ENCODE assay signal across 32 cellular contexts in genomic region chr1:158611916-158612315, GRCh38. TPM values are rescaled to one million over a fixed set of nuclear protein-coding genes. Genes with fewer than 3 reads are reported as not detected.
"Had no signal": no experiment of that assay in that cellular context is flagged by ENCODE, and none has a peak within 500 bp of the region (broad histone marks: within the 10 kb centered on the region; RNA-seq: fewer than 3 reads in every experiment).

No MANE protein-coding gene starts in this region.

- H3K27me3 ChIP-seq: colonic mucosa, gastrocnemius medialis, heart right ventricle, spleen, transverse colon had no signal

- H3K9me3 ChIP-seq: colonic mucosa, gastrocnemius medialis, heart right ventricle, mucosa of descending colon, spleen, thoracic aorta, transverse colon had no signal

- H3K36me3 ChIP-seq: colonic mucosa, gastrocnemius medialis, heart right ventricle, spleen, thoracic aorta, transverse colon had no signal

- H3K4me1 ChIP-seq: colonic mucosa, gastrocnemius medialis, heart right ventricle, spleen, transverse colon had no signal

- FAIRE-seq: endothelial cell of umbilical vein, islet of Langerhans had no signal

- DNase-seq: colonic mucosa; dermis blood vessel endothelial cell; effector CD4-positive, alpha-beta T cell; endodermal cell; gastrocnemius medialis; heart right ventricle; hypothalamus; kidney glomerular epithelial cell; mammary epithelial cell; mucosa of descending colon; naive thymus-derived CD8-positive, alpha-beta T cell; posterior cingulate gyrus; spleen; stimulated activated CD4-positive, alpha-beta T cell treated with anti-CD3 and anti-CD28 coated beads, Interleukin-15, amount 100 ng/mL, for 24 hours; stimulated activated CD4-positive, alpha-beta T cell treated with anti-CD3 and anti-CD28 coated beads, Interleukin-1b, Interleukin-23, amount 100 ng/mL, for 48 hours; stimulated activated CD4-positive, alpha-beta T cell treated with anti-CD3 and anti-CD28 coated beads, Interleukin-4, amount 100 ng/mL, for 4 hours; stimulated activated naive B cell treated with anti-CD40 and anti-IgM and Interleukin-4, amounts not matched to agents 10 μg/mL and 1 μg/mL and 100 μg/mL, for 72 hours; stimulated activated naive CD8-positive, alpha-beta T cell treated with anti-CD3 and anti-CD28 coated beads, Interleukin-15, amount 100 ng/mL, for 72 hours; transverse colon had no signal

- H3K4me3 ChIP-seq: colonic mucosa, gastrocnemius medialis, heart right ventricle, mucosa of descending colon, spleen, thoracic aorta, transverse colon had no signal

- H3K27ac ChIP-seq: colonic mucosa, gastrocnemius medialis, heart right ventricle, spleen, thoracic aorta, transverse colon had no signal

- ATAC-seq: gastrocnemius medialis; heart right ventricle; left lobe of liver; mucosa of descending colon; naive thymus-derived CD8-positive, alpha-beta T cell; sciatic nerve; stimulated activated naive B cell treated with anti-CD40 and anti-IgM and Interleukin-4, amounts not matched to agents 10 μg/mL and 1 μg/mL and 100 μg/mL, for 72 hours; stimulated activated naive CD8-positive, alpha-beta T cell treated with anti-CD3 and anti-CD28 coated beads, Interleukin-15, amount 100 ng/mL, for 72 hours had no signal

RNA-seq across cellular contexts. Expression of gene OR10Z1, which starts 6.8 kb away (rescaled TPM):
- total RNA-seq: colonic mucosa; dermis blood vessel endothelial cell; endodermal cell; endothelial cell of umbilical vein; gastrocnemius medialis; heart right ventricle; left lobe of liver; lower leg skin; mammary epithelial cell; mucosa of descending colon; naive thymus-derived CD8-positive, alpha-beta T cell; osteocyte; pulmonary artery endothelial cell; sciatic nerve; skeletal muscle tissue; spleen; subcutaneous adipose tissue; thoracic aorta; transverse colon; ureter had no signal
- polyA plus RNA-seq: endothelial cell of umbilical vein; esophagus; heart right ventricle; mammary epithelial cell; naive thymus-derived CD8-positive, alpha-beta T cell; neural cell; spleen had no signal

RNA-seq across cellular contexts. Expression of gene OR10X1, which starts 32.2 kb away (rescaled TPM):
- total RNA-seq: colonic mucosa; dermis blood vessel endothelial cell; endodermal cell; endothelial cell of umbilical vein; gastrocnemius medialis; heart right ventricle; left lobe of liver; lower leg skin; mammary epithelial cell; mucosa of descending colon; naive thymus-derived CD8-positive, alpha-beta T cell; osteocyte; pulmonary artery endothelial cell; sciatic nerve; skeletal muscle tissue; spleen; subcutaneous adipose tissue; thoracic aorta; transverse colon; ureter had no signal
- polyA plus RNA-seq: endothelial cell of umbilical vein; esophagus; heart right ventricle; mammary epithelial cell; naive thymus-derived CD8-positive, alpha-beta T cell; neural cell; spleen had no signal

RNA-seq across cellular contexts. Expression of gene OR6P1, which starts 41.5 kb away (rescaled TPM):
- total RNA-seq: colonic mucosa; dermis blood vessel endothelial cell; endodermal cell; endothelial cell of umbilical vein; gastrocnemius medialis; heart right ventricle; left lobe of liver; lower leg skin; mammary epithelial cell; mucosa of descending colon; naive thymus-derived CD8-positive, alpha-beta T cell; osteocyte; pulmonary artery endothelial cell; sciatic nerve; skeletal muscle tissue; spleen; subcutaneous adipose tissue; thoracic aorta; transverse colon; ureter had no signal
- polyA plus RNA-seq: endothelial cell of umbilical vein; esophagus; heart right ventricle; mammary epithelial cell; naive thymus-derived CD8-positive, alpha-beta T cell; neural cell; spleen had no signal

RNA-seq across cellular contexts. Expression of gene OR6Y1, which starts 57.7 kb away (rescaled TPM):
- total RNA-seq: colonic mucosa; dermis blood vessel endothelial cell; endodermal cell; endothelial cell of umbilical vein; gastrocnemius medialis; heart right ventricle; left lobe of liver; lower leg skin; mammary epithelial cell; mucosa of descending colon; naive thymus-derived CD8-positive, alpha-beta T cell; osteocyte; pulmonary artery endothelial cell; sciatic nerve; skeletal muscle tissue; spleen; subcutaneous adipose tissue; thoracic aorta; transverse colon; ureter had no signal
- polyA plus RNA-seq: endothelial cell of umbilical vein; esophagus; heart right ventricle; mammary epithelial cell; naive thymus-derived CD8-positive, alpha-beta T cell; neural cell; spleen had no signal
